Comparison of ENCODE assay signal across 21 cellular contexts in the genomic region with DNA sequence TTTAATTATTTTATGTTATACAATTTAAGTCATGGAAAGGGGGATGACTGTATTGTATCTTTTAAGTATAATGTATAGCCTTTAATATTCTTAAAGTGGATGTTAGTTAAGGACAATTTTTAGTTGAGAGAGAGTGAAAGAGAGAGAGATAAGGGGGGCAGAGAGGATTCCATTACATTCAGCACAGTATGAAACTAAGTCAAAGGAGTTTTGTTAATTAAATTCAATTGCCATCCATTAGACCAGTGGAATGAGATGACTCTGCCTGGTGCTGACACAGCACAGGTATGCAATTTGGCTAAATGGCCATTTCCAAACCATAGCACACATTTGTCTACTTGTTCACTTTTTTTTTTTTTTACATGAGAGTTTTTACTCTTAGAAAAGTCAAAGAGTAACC. TPM values are rescaled to one million over a fixed set of nuclear protein-coding genes. Genes with fewer than 3 reads are reported as not detected.
DNase-seq lines count a peak whose midpoint lies in the region; ATAC-seq, FAIRE-seq and TF ChIP-seq lines count a peak whose summit lies in the region.
"Had no signal": no experiment of that assay in that cellular context is flagged by ENCODE, and none has a peak within 500 bp of the region (broad histone marks: within the 10 kb centered on the region; RNA-seq: fewer than 3 reads in every experiment).

No MANE protein-coding gene starts in this region.

- no peak overlapping the region for H3K4me2 ChIP-seq in keratinocyte (ENCODE audit: control insufficient read depth, extremely low read depth, insufficient read depth, low read depth, low read length)

- dilution Hi-C loops in keratinocyte (cut with MboI; ENCODE audit: extremely low pct_ligation_motif_present, low sequenced_read_pairs): no loop called here

- H3K4me3 ChIP-seq in left ventricle myocardium inferior (no peak overlapping the region), keratinocyte (ENCODE audit: control insufficient read depth in 2 of 3, extremely low read depth in 1 of 3, insufficient read depth in 2 of 3, low read depth in 1 of 3, low read length in 3 of 3) (no peak overlapping the region), subcutaneous abdominal adipose tissue (ENCODE audit: low read depth in 1 of 5, low read length in 5 of 5) (no peak overlapping the region)
- H3K4me3 ChIP-seq: BLaER1 treated with 17β-estradiol and CSF1 and Interleukin-3, amounts not matched to agents 10 nM and 100 nM; GM12878 had no signal

- intact Hi-C loops in left ventricle myocardium inferior (cut with micrococcal nuclease) (no loop called here), left cardiac atrium (cut with DNase I) (no loop called here)

- ATAC-seq in left cardiac atrium (no peak), HG02588 (IDR thresholded peaks at IDR 0.05; ENCODE audit: unreplicated experiment) (no peak)
- ATAC-seq: GM12878 had no signal

- no peak overlapping the region for H2AFZ ChIP-seq in keratinocyte (ENCODE audit: control insufficient read depth, low read length)

- H3K36me3 ChIP-seq in left ventricle myocardium inferior (peaks cover 4% of the 10 kb centered on the region), keratinocyte (ENCODE audit: control insufficient read depth in 2 of 2, extremely low read depth in 1 of 2, insufficient read depth in 2 of 2, low read length in 2 of 2) (no peaks in the 10 kb centered on the region), subcutaneous abdominal adipose tissue (ENCODE audit: control insufficient read depth in 5 of 5, insufficient read depth in 5 of 5, low read length in 5 of 5) (no peaks in the 10 kb centered on the region)
- H3K36me3 ChIP-seq: BLaER1 treated with 17β-estradiol and CSF1 and Interleukin-3, amounts not matched to agents 10 nM and 100 nM had no signal

- H3K9ac ChIP-seq in keratinocyte (ENCODE audit: control insufficient read depth, extremely low read depth, insufficient read depth, low read length): no peak overlapping the region
- no peak overlapping the region for H3K9ac ChIP-seq in subcutaneous abdominal adipose tissue (ENCODE audit: low read length in 5 of 5)
- H3K9ac ChIP-seq: BLaER1 treated with 17β-estradiol and CSF1 and Interleukin-3, amounts not matched to agents 10 nM and 100 nM had no signal

- H3K9me1 ChIP-seq in keratinocyte (ENCODE audit: control insufficient read depth, extremely low read depth, insufficient read depth, low read length): no peaks in the 10 kb centered on the region

- H3K27me3 ChIP-seq in left ventricle myocardium inferior (ENCODE audit: low read depth): no peaks in the 10 kb centered on the region
- no peaks in the 10 kb centered on the region for H3K27me3 ChIP-seq in keratinocyte (ENCODE audit: control insufficient read depth, extremely low read depth, insufficient read depth, low read length)
- no peaks in the 10 kb centered on the region for H3K27me3 ChIP-seq in subcutaneous abdominal adipose tissue (ENCODE audit: control insufficient read depth in 5 of 5, insufficient read depth in 4 of 5, low read length in 5 of 5)
- H3K27me3 ChIP-seq: BLaER1 treated with 17β-estradiol and CSF1 and Interleukin-3, amounts not matched to agents 10 nM and 100 nM had no signal

- peak overlapping the region; percentile 49 for H3K27ac ChIP-seq in left ventricle myocardium inferior (replicated peaks)
- no peak overlapping the region for H3K27ac ChIP-seq in keratinocyte (ENCODE audit: control insufficient read depth, insufficient read depth, low read length)
- peak overlapping the region; percentile 26 for H3K27ac ChIP-seq in subcutaneous abdominal adipose tissue (ENCODE audit: low read depth, low read length)
- H3K27ac ChIP-seq: BLaER1 treated with 17β-estradiol and CSF1 and Interleukin-3, amounts not matched to agents 10 nM and 100 nM had no signal

- H4K20me1 ChIP-seq in keratinocyte (ENCODE audit: control insufficient read depth, extremely low read depth, insufficient read depth, low read length): no peaks in the 10 kb centered on the region
- H4K20me1 ChIP-seq: BLaER1 treated with 17β-estradiol and CSF1 and Interleukin-3, amounts not matched to agents 10 nM and 100 nM had no signal

- DNase-seq in left ventricle myocardium inferior (no peak), left cardiac atrium (no peak), SK-N-DZ (ENCODE audit: low spot score) (peak; percentile 2), keratinocyte (ENCODE audit: low read depth, low spot score) (no peak), NCI-H774 (lab: John Stamatoyannopoulos, UW) (no peak)
- DNase-seq in stimulated activated CD4-positive, alpha-beta T cell treated with anti-CD3 and anti-CD28 coated beads, Interleukin-4, amount 100 ng/mL, for 24 hours: no peak
- DNase-seq: 8988T; ACHN; CD4-positive, alpha-beta T cell; DMS79; GOT3; H9; HFFc6 had no signal

- H3K9me3 ChIP-seq in left ventricle myocardium inferior (replicated peaks) (peaks cover 16% of the 10 kb centered on the region), keratinocyte (ENCODE audit: control insufficient read depth, low read depth, low read length) (no peaks in the 10 kb centered on the region), subcutaneous abdominal adipose tissue (ENCODE audit: control insufficient read depth in 5 of 5, low read length in 5 of 5) (peaks cover 0 to 3% (median 0%) of the 10 kb centered on the region in 5 donors)

- peaks cover 15% of the 10 kb centered on the region for H3K79me2 ChIP-seq in keratinocyte (ENCODE audit: control insufficient read depth, insufficient read depth, low read length)

- FAIRE-seq in keratinocyte (lab: Jason Lieb, UNC): peak; percentile 20
- FAIRE-seq: GM12878, GM18507, GM19239, HepG2, HTR-8/SVneo had no signal

- no peak for TF ChIP-seq CTCF in left ventricle myocardium inferior (IDR thresholded peaks at IDR 0.05; ENCODE audit: borderline replicate concordance)
- no peak for TF ChIP-seq CTCF in keratinocyte (optimal IDR thresholded peaks at IDR 0.05 in 1 of 3, IDR thresholded peaks at IDR 0.05 in 1 of 3, conservative IDR thresholded peaks at IDR 0.05 in 1 of 3; ENCODE audit: extremely low read depth in 1 of 3, insufficient read depth in 2 of 3, low read length in 3 of 3)

- H3K4me1 ChIP-seq in left ventricle myocardium inferior: peaks cover 55% of the 10 kb centered on the region
- H3K4me1 ChIP-seq in keratinocyte (ENCODE audit: control insufficient read depth, extremely low read depth, insufficient read depth, low read length): no peaks in the 10 kb centered on the region
- H3K4me1 ChIP-seq in subcutaneous abdominal adipose tissue (ENCODE audit: control insufficient read depth in 5 of 5, insufficient read depth in 5 of 5, low read length in 5 of 5): peaks cover 0 to 30% (median 22%) of the 10 kb centered on the region in 5 donors

RNA-seq across cellular contexts. Expression of a gene that starts 27.5 kb away (rescaled TPM):
- total RNA-seq in left ventricle myocardium inferior (90.2 TPM), left cardiac atrium (10 to 100 TPM; 94.1 to 97.8 TPM)
- polyA plus RNA-seq in SK-N-DZ (2014; cell fraction: cytosol; rRNA removed): 0.93 and 1.3 TPM in 2 replicates
- 0.22 and 0.55 TPM in 2 replicates for polyA plus RNA-seq in SK-N-DZ (2014; cell fraction: nucleus; rRNA removed)
- polyA plus RNA-seq in keratinocyte: 14.7 to 15.8 TPM (median 15.0 TPM) in 3 replicates
- 11.6 TPM for polyA plus RNA-seq in keratinocyte (2011; ENCODE audit: low read depth)
- polyA plus RNA-seq in keratinocyte (2011; cell fraction: cytosol; rRNA removed): 10.3 and 14.9 TPM in 2 replicates
- polyA plus RNA-seq in keratinocyte (2011; cell fraction: nucleus; rRNA removed): 15.1 and 17.0 TPM in 2 replicates
- polyA plus RNA-seq in keratinocyte (2012; ENCODE audit: low replicate concordance): 9.8 and 10.0 TPM in 2 replicates
- polyA minus RNA-seq in keratinocyte: 43.3 to 66.0 TPM (median 52.8 TPM) in 3 replicates
- 26.3 TPM for polyA minus RNA-seq in keratinocyte (2011; cell fraction: cytosol; rRNA and poly(A)+ RNA removed)
- 33.3 and 66.9 TPM in 2 replicates for polyA minus RNA-seq in keratinocyte (2011; cell fraction: nucleus; rRNA and poly(A)+ RNA removed)
